1 cellular context compared by ENCODE assay signal in genomic region chr7:44636926-44637325, GRCh38.
TF ChIP-seq lines count a peak whose summit lies in the region.

No MANE protein-coding gene starts in this region.

TF ChIP-seq in SK-N-SH, 30 proteins besides CTCF, POLR2A, EP300 and RAD21 (continued from another document):
- TF ChIP-seq USF2 (IDR thresholded peaks at IDR 0.05; ENCODE audit: borderline replicate concordance, low read depth, low read length) (no peak), SMC3 (IDR thresholded peaks at IDR 0.05; ENCODE audit: low read depth, low read length) (no peak), RFX5 (IDR thresholded peaks at IDR 0.05; ENCODE audit: low read length) (no peak)
